22 cellular contexts compared by ENCODE assay signal in genomic region chr12:46518729-46519128, GRCh38.
DNase-seq lines count a peak whose midpoint lies in the region; ATAC-seq, FAIRE-seq and TF ChIP-seq lines count a peak whose summit lies in the region.
"Had no signal": no experiment of that assay in that cellular context is flagged by ENCODE, and none has a peak within 500 bp of the region (broad histone marks: within the 10 kb centered on the region; RNA-seq: fewer than 3 reads in every experiment).

No MANE protein-coding gene starts in this region.

- intact Hi-C loops in Caco-2 (cut with micrococcal nuclease; ENCODE audit: unreplicated experiment), result loop anchor here (2.0 kb wide), 1 partner anchor 24 kb away; no protein-coding TSS in a partner anchor
- intact Hi-C loops in activated T-helper 1 cell treated with anti-CD3 and anti-CD28 coated beads, Interleukin-12 subunit alpha, Interleukin-12 subunit beta, Interleukin-2, Interleukin-4 antibody, amounts not matched to agents 30 ng/mL and 10 ng/mL and 1 ng/mL, durations not matched to agents 14 hours and 24 hours and 36 hours (cut with micrococcal nuclease), result loop anchor here (10.0 kb wide), 1 partner anchor 276 kb away; no protein-coding TSS in a partner anchor

- CTCF ChIA-PET in Caco-2 (lab: Charles Lee), result no interaction called here

- H3K36me3 ChIP-seq in Caco-2 (ENCODE audit: control insufficient read depth, insufficient read depth, low read length), result no peaks in the 10 kb centered on the region
- no peaks in the 10 kb centered on the region for H3K36me3 ChIP-seq in hepatocyte (replicated peaks; ENCODE audit: insufficient read depth, low read depth)
- H3K36me3 ChIP-seq: neutrophil had no signal

- H3K9me3 Mint-ChIP-seq in Caco-2 (ENCODE audit: unreplicated experiment), result peaks cover 11% of the 10 kb centered on the region
- H3K9me3 Mint-ChIP-seq in activated T-helper 1 cell treated with anti-CD3 and anti-CD28 coated beads, Interleukin-12 subunit alpha, Interleukin-12 subunit beta, Interleukin-2, Interleukin-4 antibody, amounts not matched to agents 30 ng/mL and 10 ng/mL and 1 ng/mL, durations not matched to agents 14 hours and 24 hours and 36 hours, result peaks cover 7% of the 10 kb centered on the region
- no peaks in the 10 kb centered on the region for H3K9me3 Mint-ChIP-seq in stimulated activated memory B cell treated with anti-CD40 and anti-IgM and Interleukin-4, amounts not matched to agents 10 μg/mL and 1 μg/mL and 100 μg/mL, for 72 hours
- H3K9me3 Mint-ChIP-seq: CD4-positive, alpha-beta T cell had no signal

- ATAC-seq in stimulated activated memory B cell treated with anti-CD40 and anti-IgM and Interleukin-4, amounts not matched to agents 10 μg/mL and 1 μg/mL and 100 μg/mL, for 72 hours, result no peak
- no peak for ATAC-seq in GM21360 (IDR thresholded peaks at IDR 0.05; ENCODE audit: unreplicated experiment)
- ATAC-seq in HG03571 (IDR thresholded peaks at IDR 0.05; ENCODE audit: unreplicated experiment), result no peak
- ATAC-seq: esophagus mucosa, left ventricle myocardium superior had no signal

- no peak overlapping the region for H3K4me2 ChIP-seq in hepatocyte

- 57% methylated on average over 3 of the region's 3 CpGs for WGBS in hepatocyte (ENCODE audit: low lambda C conversion rate, missing lambda C conversion rate)

- H3K27me3 Mint-ChIP-seq in Caco-2 (ENCODE audit: insufficient read depth, unreplicated experiment), result no peaks in the 10 kb centered on the region
- no peaks in the 10 kb centered on the region for H3K27me3 Mint-ChIP-seq in activated T-helper 1 cell treated with anti-CD3 and anti-CD28 coated beads, Interleukin-12 subunit alpha, Interleukin-12 subunit beta, Interleukin-2, Interleukin-4 antibody, amounts not matched to agents 30 ng/mL and 10 ng/mL and 1 ng/mL, durations not matched to agents 14 hours and 24 hours and 36 hours (ENCODE audit: insufficient read depth)
- no peaks in the 10 kb centered on the region for H3K27me3 Mint-ChIP-seq in stimulated activated memory B cell treated with anti-CD40 and anti-IgM and Interleukin-4, amounts not matched to agents 10 μg/mL and 1 μg/mL and 100 μg/mL, for 72 hours
- H3K27me3 Mint-ChIP-seq: activated naive CD4-positive, alpha-beta T cell treated with anti-CD3 and anti-CD28 coated beads, Interleukin-2, amount 10 ng/mL, durations not matched to agents 7 days and 5 days; CD4-positive, alpha-beta T cell had no signal

- no peak overlapping the region for H2AFZ ChIP-seq in hepatocyte

- H3K36me3 Mint-ChIP-seq in Caco-2 (ENCODE audit: insufficient read depth, unreplicated experiment), result no peaks in the 10 kb centered on the region
- H3K36me3 Mint-ChIP-seq in activated T-helper 1 cell treated with anti-CD3 and anti-CD28 coated beads, Interleukin-12 subunit alpha, Interleukin-12 subunit beta, Interleukin-2, Interleukin-4 antibody, amounts not matched to agents 30 ng/mL and 10 ng/mL and 1 ng/mL, durations not matched to agents 14 hours and 24 hours and 36 hours (ENCODE audit: low read depth), result peaks cover 17% of the 10 kb centered on the region
- H3K36me3 Mint-ChIP-seq in stimulated activated memory B cell treated with anti-CD40 and anti-IgM and Interleukin-4, amounts not matched to agents 10 μg/mL and 1 μg/mL and 100 μg/mL, for 72 hours, result peaks cover 13% of the 10 kb centered on the region

- TF ChIP-seq POLR2A in H54 (IDR thresholded peaks at IDR 0.05; ENCODE audit: low read depth, low read length), result no peak

- peak overlapping the region; percentile 45 for H3K4me3 Mint-ChIP-seq in Caco-2 (ENCODE audit: unreplicated experiment)
- no peak overlapping the region for H3K4me3 Mint-ChIP-seq in activated T-helper 1 cell treated with anti-CD3 and anti-CD28 coated beads, Interleukin-12 subunit alpha, Interleukin-12 subunit beta, Interleukin-2, Interleukin-4 antibody, amounts not matched to agents 30 ng/mL and 10 ng/mL and 1 ng/mL, durations not matched to agents 14 hours and 24 hours and 36 hours
- H3K4me3 Mint-ChIP-seq in stimulated activated memory B cell treated with anti-CD40 and anti-IgM and Interleukin-4, amounts not matched to agents 10 μg/mL and 1 μg/mL and 100 μg/mL, for 72 hours, result no peak overlapping the region
- H3K4me3 Mint-ChIP-seq: activated naive CD4-positive, alpha-beta T cell treated with anti-CD3 and anti-CD28 coated beads, Interleukin-2, amount 10 ng/mL, durations not matched to agents 7 days and 5 days; CD4-positive, alpha-beta T cell had no signal

- H3K9me2 ChIP-seq in hepatocyte (replicated peaks; ENCODE audit: insufficient read depth), result no peaks in the 10 kb centered on the region

- no peaks in the 10 kb centered on the region for H3K79me2 ChIP-seq in hepatocyte

- H3K27ac Mint-ChIP-seq in Caco-2 (ENCODE audit: unreplicated experiment), result peak overlapping the region; percentile 37
- peak overlapping the region; percentile 76 for H3K27ac Mint-ChIP-seq in activated T-helper 1 cell treated with anti-CD3 and anti-CD28 coated beads, Interleukin-12 subunit alpha, Interleukin-12 subunit beta, Interleukin-2, Interleukin-4 antibody, amounts not matched to agents 30 ng/mL and 10 ng/mL and 1 ng/mL, durations not matched to agents 14 hours and 24 hours and 36 hours
- peak overlapping the region; percentile 29 for H3K27ac Mint-ChIP-seq in stimulated activated memory B cell treated with anti-CD40 and anti-IgM and Interleukin-4, amounts not matched to agents 10 μg/mL and 1 μg/mL and 100 μg/mL, for 72 hours
- H3K27ac Mint-ChIP-seq: activated naive CD4-positive, alpha-beta T cell treated with anti-CD3 and anti-CD28 coated beads, Interleukin-2, amount 10 ng/mL, durations not matched to agents 7 days and 5 days; CD4-positive, alpha-beta T cell had no signal

- no peaks in the 10 kb centered on the region for H3K9me3 ChIP-seq in Caco-2
- no peaks in the 10 kb centered on the region for H3K9me3 ChIP-seq in hepatocyte (ENCODE audit: low read depth)
- H3K9me3 ChIP-seq: neutrophil had no signal

- DNase-seq in Caco-2 (no peak), hepatocyte (ENCODE audit: low spot score) (no peak), T-helper 9 cell (no peak), H54 (ENCODE audit: insufficient read length, low spot score) (no peak)
- DNase-seq in activated T-helper 1 cell treated with anti-CD3 and anti-CD28 coated beads, Interleukin-12 subunit alpha, Interleukin-12 subunit beta, Interleukin-2, Interleukin-4 antibody, amounts not matched to agents 30 ng/mL and 10 ng/mL and 1 ng/mL, durations not matched to agents 14 hours and 24 hours and 36 hours (ENCODE audit: low spot score), result no peak
- DNase-seq: activated CD4-positive, alpha-beta T cell treated with anti-CD3 and anti-CD28 coated beads, Interleukin-2, amount 50 U/mL, for 1 hour; activated naive CD4-positive, alpha-beta T cell treated with anti-CD3 and anti-CD28 coated beads, Interleukin-2, amount 10 ng/mL, durations not matched to agents 7 days and 5 days; CD4-positive, alpha-beta T cell; cerebellar nuclear complex; DMS153; effector memory CD4-positive, alpha-beta T cell; GF-D8; NCI-H1694; NCI-H774; SIG-M5; stimulated activated CD4-positive, alpha-beta T cell treated with anti-CD3 and anti-CD28 coated beads, Interleukin-4, amount 100 ng/mL, for 4 hours had no signal

- no peak for TF ChIP-seq CTCF in Caco-2 (IDR thresholded peaks at IDR 0.05; ENCODE audit: insufficient read depth in 1 of 2, low read depth in 1 of 2, low read length in 1 of 2, severe bottlenecking in 1 of 2, unreplicated experiment in 1 of 2)
- no peak for TF ChIP-seq CTCF in hepatocyte (IDR thresholded peaks at IDR 0.05; ENCODE audit: poor library complexity)

- peaks cover 22% of the 10 kb centered on the region for H3K4me1 Mint-ChIP-seq in Caco-2 (ENCODE audit: low read depth, unreplicated experiment)
- H3K4me1 Mint-ChIP-seq in activated T-helper 1 cell treated with anti-CD3 and anti-CD28 coated beads, Interleukin-12 subunit alpha, Interleukin-12 subunit beta, Interleukin-2, Interleukin-4 antibody, amounts not matched to agents 30 ng/mL and 10 ng/mL and 1 ng/mL, durations not matched to agents 14 hours and 24 hours and 36 hours (ENCODE audit: low read depth), result peaks cover 68% of the 10 kb centered on the region
- peaks cover 20% of the 10 kb centered on the region for H3K4me1 Mint-ChIP-seq in stimulated activated memory B cell treated with anti-CD40 and anti-IgM and Interleukin-4, amounts not matched to agents 10 μg/mL and 1 μg/mL and 100 μg/mL, for 72 hours

- no peaks in the 10 kb centered on the region for H4K20me1 ChIP-seq in hepatocyte (ENCODE audit: insufficient read depth, poor library complexity, severe bottlenecking)

- H3K27me3 ChIP-seq in Caco-2 (replicated peaks; ENCODE audit: control insufficient read depth, insufficient read depth, low read length), result no peaks in the 10 kb centered on the region
- H3K27me3 ChIP-seq in hepatocyte, result no peaks in the 10 kb centered on the region
- H3K27me3 ChIP-seq: neutrophil had no signal

- H3K4me3 ChIP-seq in Caco-2 (ENCODE audit: low read depth, low read length), result no peak overlapping the region
- H3K4me3 ChIP-seq in hepatocyte, result no peak overlapping the region

- POLR2A ChIA-PET in Caco-2 (lab: Charles Lee), result no interaction called here

- H3K4me1 ChIP-seq in Caco-2, result peaks cover 25% of the 10 kb centered on the region
- H3K4me1 ChIP-seq in hepatocyte (ENCODE audit: insufficient read depth), result peaks cover 16% of the 10 kb centered on the region

- BruUV-seq in Caco-2 (replicated peaks; lab: Mats Ljungman, UMichigan), result no TSS peak

- H3K27ac ChIP-seq in hepatocyte, result peak overlapping the region; percentile 43
- H3K27ac ChIP-seq: neutrophil had no signal

- FAIRE-seq in H54 (lab: Jason Lieb, UNC), result no peak
